ENCODE assay signal across 1 cellular context in the genomic region with DNA sequence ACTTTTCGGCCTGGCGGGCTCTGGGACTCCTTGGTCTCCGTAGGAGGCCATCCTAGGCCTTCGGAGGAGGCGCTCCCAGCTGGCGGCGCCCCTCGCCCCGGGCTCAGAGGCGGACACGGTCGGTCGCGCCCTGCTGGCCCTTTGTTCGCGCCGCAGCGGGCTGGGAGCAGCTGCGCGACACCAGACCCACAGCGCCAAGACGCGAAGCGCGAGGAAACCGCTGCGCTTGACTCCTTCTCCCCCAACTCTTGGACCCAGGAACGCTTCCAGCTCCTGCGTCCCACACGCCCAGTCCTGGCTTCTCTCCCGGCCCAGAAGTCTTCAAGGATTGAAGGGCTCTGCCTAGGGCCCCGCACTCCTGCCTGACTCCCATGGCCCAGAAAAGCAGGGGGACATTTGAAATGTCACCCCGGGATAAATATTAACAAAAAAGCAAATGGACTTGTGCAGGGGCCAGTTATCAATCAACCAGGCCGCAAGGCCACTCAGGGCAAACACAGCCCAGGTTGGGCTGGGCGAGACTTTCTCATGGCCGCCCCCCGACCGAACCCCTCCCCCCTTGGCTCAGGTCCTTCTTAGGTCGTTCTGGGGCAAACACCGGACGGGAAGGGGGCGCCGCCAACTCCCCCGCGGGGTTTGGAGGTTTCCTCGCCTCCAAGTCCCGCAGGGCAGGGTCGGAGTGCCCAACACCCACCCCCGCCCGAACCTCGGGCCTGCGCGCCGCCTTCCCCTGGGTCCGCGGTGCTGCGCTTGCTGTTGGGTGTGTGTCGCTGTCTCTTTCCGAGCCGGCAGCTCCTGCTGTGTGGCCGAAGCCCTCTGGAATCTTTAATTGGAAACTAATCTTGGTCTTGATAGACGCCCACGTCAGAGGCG.
TF ChIP-seq lines count a peak whose summit lies in the region.

No MANE protein-coding gene starts in this region.

TF ChIP-seq in HepG2, 621 proteins besides CTCF, POLR2A, EP300 and RAD21 (continued from another document and continues in another):
- TF ChIP-seq, protein P1, sequence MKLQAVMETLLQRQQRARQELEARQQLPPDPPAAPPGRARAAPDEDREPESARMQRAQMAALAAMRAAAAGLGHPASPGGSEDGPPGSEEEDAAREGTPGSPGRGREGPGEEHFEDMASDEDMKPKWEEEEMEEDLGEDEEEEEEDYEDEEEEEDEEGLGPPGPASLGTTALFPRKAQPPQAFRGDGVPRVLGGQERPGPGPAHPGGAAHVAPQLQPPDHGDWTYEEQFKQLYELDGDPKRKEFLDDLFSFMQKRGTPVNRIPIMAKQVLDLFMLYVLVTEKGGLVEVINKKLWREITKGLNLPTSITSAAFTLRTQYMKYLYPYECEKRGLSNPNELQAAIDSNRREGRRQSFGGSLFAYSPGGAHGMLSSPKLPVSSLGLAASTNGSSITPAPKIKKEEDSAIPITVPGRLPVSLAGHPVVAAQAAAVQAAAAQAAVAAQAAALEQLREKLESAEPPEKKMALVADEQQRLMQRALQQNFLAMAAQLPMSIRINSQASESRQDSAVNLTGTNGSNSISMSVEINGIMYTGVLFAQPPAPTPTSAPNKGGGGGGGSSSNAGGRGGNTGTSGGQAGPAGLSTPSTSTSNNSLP (IDR thresholded peaks at IDR 0.05; ENCODE audit: low read depth, low read length) = 0 out of 2 replicates have a peak, but pooled peaks have one; percentile 24
- TF ChIP-seq ZNF17 (CRISPR knock-in tag; IDR thresholded peaks at IDR 0.05) = no peak
- TF ChIP-seq, protein P2, sequence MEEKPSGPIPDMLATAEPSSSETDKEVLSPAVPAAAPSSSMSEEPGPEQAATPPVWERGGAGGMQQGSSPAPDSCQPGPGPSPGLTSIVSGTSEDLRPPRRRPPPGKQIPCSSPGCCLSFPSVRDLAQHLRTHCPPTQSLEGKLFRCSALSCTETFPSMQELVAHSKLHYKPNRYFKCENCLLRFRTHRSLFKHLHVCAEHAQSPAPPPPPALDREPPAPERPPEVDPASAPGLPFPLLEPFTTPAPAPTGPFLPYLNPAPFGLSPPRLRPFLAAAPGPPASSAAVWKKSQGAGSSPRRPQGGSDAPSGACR (CRISPR knock-in tag; IDR thresholded peaks at IDR 0.05) = 0 out of 2 replicates have a peak, but pooled peaks have one; percentile 25
- TF ChIP-seq, protein P3, sequence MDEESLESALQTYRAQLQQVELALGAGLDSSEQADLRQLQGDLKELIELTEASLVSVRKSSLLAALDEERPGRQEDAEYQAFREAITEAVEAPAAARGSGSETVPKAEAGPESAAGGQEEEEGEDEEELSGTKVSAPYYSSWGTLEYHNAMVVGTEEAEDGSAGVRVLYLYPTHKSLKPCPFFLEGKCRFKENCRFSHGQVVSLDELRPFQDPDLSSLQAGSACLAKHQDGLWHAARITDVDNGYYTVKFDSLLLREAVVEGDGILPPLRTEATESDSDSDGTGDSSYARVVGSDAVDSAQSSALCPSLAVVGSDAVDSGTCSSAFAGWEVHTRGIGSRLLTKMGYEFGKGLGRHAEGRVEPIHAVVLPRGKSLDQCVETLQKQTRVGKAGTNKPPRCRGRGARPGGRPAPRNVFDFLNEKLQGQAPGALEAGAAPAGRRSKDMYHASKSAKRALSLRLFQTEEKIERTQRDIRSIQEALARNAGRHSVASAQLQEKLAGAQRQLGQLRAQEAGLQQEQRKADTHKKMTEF (CRISPR knock-in tag; IDR thresholded peaks at IDR 0.05) = peak; percentile 32; the same call in 1 of the 2 replicates
- TF ChIP-seq TAF15 (IDR thresholded peaks at IDR 0.05; ENCODE audit: low read depth, low read length, poor library complexity, severe bottlenecking) = no peak
- TF ChIP-seq ERF (CRISPR knock-in tag; IDR thresholded peaks at IDR 0.05) = peak; percentile 21; the same call in 1 of the 2 replicates
- no peak for TF ChIP-seq JUND (CRISPR knock-in tag; IDR thresholded peaks at IDR 0.05)
- no peak for TF ChIP-seq PCBP1 (IDR thresholded peaks at IDR 0.05; ENCODE audit: borderline replicate concordance, low read depth, low read length)
- TF ChIP-seq AKAP8 (CRISPR knock-in tag; IDR thresholded peaks at IDR 0.05) = peak; percentile 67; the same call in 1 of the 2 replicates
- no peak for TF ChIP-seq ZNF577 (CRISPR knock-in tag; IDR thresholded peaks at IDR 0.05; ENCODE audit: borderline replicate concordance, low read depth)
- TF ChIP-seq, protein P4, sequence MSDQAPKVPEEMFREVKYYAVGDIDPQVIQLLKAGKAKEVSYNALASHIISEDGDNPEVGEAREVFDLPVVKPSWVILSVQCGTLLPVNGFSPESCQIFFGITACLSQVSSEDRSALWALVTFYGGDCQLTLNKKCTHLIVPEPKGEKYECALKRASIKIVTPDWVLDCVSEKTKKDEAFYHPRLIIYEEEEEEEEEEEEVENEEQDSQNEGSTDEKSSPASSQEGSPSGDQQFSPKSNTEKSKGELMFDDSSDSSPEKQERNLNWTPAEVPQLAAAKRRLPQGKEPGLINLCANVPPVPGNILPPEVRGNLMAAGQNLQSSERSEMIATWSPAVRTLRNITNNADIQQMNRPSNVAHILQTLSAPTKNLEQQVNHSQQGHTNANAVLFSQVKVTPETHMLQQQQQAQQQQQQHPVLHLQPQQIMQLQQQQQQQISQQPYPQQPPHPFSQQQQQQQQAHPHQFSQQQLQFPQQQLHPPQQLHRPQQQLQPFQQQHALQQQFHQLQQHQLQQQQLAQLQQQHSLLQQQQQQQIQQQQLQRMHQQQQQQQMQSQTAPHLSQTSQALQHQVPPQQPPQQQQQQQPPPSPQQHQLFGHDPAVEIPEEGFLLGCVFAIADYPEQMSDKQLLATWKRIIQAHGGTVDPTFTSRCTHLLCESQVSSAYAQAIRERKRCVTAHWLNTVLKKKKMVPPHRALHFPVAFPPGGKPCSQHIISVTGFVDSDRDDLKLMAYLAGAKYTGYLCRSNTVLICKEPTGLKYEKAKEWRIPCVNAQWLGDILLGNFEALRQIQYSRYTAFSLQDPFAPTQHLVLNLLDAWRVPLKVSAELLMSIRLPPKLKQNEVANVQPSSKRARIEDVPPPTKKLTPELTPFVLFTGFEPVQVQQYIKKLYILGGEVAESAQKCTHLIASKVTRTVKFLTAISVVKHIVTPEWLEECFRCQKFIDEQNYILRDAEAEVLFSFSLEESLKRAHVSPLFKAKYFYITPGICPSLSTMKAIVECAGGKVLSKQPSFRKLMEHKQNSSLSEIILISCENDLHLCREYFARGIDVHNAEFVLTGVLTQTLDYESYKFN (CRISPR knock-in tag; conservative IDR thresholded peaks at IDR 0.05) = peak; percentile 84
- TF ChIP-seq MAF1 (CRISPR knock-in tag; IDR thresholded peaks at IDR 0.05; ENCODE audit: borderline replicate concordance) = no peak
- TF ChIP-seq, protein P5, sequence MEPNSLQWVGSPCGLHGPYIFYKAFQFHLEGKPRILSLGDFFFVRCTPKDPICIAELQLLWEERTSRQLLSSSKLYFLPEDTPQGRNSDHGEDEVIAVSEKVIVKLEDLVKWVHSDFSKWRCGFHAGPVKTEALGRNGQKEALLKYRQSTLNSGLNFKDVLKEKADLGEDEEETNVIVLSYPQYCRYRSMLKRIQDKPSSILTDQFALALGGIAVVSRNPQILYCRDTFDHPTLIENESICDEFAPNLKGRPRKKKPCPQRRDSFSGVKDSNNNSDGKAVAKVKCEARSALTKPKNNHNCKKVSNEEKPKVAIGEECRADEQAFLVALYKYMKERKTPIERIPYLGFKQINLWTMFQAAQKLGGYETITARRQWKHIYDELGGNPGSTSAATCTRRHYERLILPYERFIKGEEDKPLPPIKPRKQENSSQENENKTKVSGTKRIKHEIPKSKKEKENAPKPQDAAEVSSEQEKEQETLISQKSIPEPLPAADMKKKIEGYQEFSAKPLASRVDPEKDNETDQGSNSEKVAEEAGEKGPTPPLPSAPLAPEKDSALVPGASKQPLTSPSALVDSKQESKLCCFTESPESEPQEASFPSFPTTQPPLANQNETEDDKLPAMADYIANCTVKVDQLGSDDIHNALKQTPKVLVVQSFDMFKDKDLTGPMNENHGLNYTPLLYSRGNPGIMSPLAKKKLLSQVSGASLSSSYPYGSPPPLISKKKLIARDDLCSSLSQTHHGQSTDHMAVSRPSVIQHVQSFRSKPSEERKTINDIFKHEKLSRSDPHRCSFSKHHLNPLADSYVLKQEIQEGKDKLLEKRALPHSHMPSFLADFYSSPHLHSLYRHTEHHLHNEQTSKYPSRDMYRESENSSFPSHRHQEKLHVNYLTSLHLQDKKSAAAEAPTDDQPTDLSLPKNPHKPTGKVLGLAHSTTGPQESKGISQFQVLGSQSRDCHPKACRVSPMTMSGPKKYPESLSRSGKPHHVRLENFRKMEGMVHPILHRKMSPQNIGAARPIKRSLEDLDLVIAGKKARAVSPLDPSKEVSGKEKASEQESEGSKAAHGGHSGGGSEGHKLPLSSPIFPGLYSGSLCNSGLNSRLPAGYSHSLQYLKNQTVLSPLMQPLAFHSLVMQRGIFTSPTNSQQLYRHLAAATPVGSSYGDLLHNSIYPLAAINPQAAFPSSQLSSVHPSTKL (CRISPR knock-in tag; IDR thresholded peaks at IDR 0.05) = peak; percentile 21; the same call in 1 of the 2 replicates
- TF ChIP-seq, protein P6, sequence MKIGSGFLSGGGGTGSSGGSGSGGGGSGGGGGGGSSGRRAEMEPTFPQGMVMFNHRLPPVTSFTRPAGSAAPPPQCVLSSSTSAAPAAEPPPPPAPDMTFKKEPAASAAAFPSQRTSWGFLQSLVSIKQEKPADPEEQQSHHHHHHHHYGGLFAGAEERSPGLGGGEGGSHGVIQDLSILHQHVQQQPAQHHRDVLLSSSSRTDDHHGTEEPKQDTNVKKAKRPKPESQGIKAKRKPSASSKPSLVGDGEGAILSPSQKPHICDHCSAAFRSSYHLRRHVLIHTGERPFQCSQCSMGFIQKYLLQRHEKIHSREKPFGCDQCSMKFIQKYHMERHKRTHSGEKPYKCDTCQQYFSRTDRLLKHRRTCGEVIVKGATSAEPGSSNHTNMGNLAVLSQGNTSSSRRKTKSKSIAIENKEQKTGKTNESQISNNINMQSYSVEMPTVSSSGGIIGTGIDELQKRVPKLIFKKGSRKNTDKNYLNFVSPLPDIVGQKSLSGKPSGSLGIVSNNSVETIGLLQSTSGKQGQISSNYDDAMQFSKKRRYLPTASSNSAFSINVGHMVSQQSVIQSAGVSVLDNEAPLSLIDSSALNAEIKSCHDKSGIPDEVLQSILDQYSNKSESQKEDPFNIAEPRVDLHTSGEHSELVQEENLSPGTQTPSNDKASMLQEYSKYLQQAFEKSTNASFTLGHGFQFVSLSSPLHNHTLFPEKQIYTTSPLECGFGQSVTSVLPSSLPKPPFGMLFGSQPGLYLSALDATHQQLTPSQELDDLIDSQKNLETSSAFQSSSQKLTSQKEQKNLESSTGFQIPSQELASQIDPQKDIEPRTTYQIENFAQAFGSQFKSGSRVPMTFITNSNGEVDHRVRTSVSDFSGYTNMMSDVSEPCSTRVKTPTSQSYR (CRISPR knock-in tag; IDR thresholded peaks at IDR 0.05; ENCODE audit: borderline replicate concordance) = peak; percentile 76; the same call in 1 of the 2 replicates
- TF ChIP-seq SRSF4 (IDR thresholded peaks at IDR 0.05; ENCODE audit: low read depth, low read length, poor library complexity, severe bottlenecking) = no peak
- TF ChIP-seq ZNF788 (CRISPR knock-in tag; IDR thresholded peaks at IDR 0.05; ENCODE audit: borderline replicate concordance) = peak; percentile 57; the same call in 1 of the 2 replicates
- TF ChIP-seq GATAD1 (CRISPR knock-in tag; IDR thresholded peaks at IDR 0.05) = peak; percentile 30; the same call in 1 of the 2 replicates
- TF ChIP-seq, protein P7, sequence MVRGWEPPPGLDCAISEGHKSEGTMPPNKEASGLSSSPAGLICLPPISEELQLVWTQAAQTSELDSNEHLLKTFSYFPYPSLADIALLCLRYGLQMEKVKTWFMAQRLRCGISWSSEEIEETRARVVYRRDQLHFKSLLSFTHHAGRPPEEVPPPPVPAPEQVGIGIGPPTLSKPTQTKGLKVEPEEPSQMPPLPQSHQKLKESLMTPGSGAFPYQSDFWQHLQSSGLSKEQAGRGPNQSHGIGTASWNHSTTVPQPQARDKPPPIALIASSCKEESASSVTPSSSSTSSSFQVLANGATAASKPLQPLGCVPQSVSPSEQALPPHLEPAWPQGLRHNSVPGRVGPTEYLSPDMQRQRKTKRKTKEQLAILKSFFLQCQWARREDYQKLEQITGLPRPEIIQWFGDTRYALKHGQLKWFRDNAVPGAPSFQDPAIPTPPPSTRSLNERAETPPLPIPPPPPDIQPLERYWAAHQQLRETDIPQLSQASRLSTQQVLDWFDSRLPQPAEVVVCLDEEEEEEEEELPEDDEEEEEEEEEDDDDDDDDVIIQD (CRISPR knock-in tag; IDR thresholded peaks at IDR 0.05; ENCODE audit: low read depth) = peak; percentile 72; the same call in 1 of the 2 replicates
- TF ChIP-seq ZNF350 (CRISPR knock-in tag; IDR thresholded peaks at IDR 0.05; ENCODE audit: borderline replicate concordance, low read depth) = no peak
- TF ChIP-seq SALL1 (CRISPR knock-in tag; IDR thresholded peaks at IDR 0.05) = peak; percentile 76
- TF ChIP-seq HOXA5 (CRISPR knock-in tag; IDR thresholded peaks at IDR 0.05) = 0 out of 2 replicates have a peak, but pooled peaks have one; percentile 26
- TF ChIP-seq, protein P8, sequence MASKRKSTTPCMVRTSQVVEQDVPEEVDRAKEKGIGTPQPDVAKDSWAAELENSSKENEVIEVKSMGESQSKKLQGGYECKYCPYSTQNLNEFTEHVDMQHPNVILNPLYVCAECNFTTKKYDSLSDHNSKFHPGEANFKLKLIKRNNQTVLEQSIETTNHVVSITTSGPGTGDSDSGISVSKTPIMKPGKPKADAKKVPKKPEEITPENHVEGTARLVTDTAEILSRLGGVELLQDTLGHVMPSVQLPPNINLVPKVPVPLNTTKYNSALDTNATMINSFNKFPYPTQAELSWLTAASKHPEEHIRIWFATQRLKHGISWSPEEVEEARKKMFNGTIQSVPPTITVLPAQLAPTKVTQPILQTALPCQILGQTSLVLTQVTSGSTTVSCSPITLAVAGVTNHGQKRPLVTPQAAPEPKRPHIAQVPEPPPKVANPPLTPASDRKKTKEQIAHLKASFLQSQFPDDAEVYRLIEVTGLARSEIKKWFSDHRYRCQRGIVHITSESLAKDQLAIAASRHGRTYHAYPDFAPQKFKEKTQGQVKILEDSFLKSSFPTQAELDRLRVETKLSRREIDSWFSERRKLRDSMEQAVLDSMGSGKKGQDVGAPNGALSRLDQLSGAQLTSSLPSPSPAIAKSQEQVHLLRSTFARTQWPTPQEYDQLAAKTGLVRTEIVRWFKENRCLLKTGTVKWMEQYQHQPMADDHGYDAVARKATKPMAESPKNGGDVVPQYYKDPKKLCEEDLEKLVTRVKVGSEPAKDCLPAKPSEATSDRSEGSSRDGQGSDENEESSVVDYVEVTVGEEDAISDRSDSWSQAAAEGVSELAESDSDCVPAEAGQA (IDR thresholded peaks at IDR 0.05; ENCODE audit: low read depth) = no peak
- TF ChIP-seq, protein P8 (CRISPR knock-in tag; IDR thresholded peaks at IDR 0.05; ENCODE audit: borderline replicate concordance) = no peak
- 0 out of 2 replicates have a peak, but pooled peaks have one; percentile 37 for TF ChIP-seq RXRA (CRISPR knock-in tag; IDR thresholded peaks at IDR 0.05)
- TF ChIP-seq SIX4 (CRISPR knock-in tag; IDR thresholded peaks at IDR 0.05) = no peak
- no peak for TF ChIP-seq ZNF816 (CRISPR knock-in tag; IDR thresholded peaks at IDR 0.05; ENCODE audit: borderline replicate concordance)
